8 cellular contexts compared by ENCODE assay signal in the genomic region with DNA sequence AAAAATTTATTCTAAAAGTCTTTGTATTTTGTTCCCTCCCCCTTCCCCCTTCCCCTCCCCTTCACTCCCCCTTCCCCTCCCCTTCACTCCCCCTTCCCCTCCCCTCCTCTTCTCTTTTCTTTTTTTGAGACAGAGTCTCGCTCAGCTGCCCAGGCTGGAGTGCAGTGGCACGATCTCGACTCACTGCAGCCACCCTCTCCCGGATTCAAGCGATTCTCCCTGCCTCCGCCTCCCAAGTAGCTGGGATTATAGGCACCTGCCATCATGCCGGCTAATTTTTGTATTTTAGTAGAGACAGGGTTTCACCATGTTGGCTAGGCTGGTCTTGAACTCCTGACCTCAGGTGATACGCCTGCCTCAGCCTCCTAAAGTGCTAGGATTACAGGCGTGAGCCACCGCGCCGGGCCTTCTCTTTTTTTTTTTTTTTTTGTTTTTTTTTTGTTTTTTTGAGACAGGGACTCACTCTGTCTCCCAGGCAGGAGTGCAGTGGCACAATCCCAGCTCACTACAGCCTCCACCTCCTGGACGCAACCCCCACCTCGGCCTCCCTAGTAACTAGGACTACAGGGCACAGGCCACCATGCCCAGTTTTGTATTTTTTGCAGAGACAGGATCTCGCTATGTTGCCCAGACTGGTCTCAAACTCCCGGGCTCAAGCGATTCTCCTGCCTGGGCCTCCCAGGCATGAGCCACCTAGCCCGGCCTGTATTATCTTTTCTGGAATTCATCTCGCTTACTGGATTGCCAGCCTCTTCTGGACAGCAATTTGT. TPM values are rescaled to one million over a fixed set of nuclear protein-coding genes. Genes with fewer than 3 reads are reported as not detected.
DNase-seq lines count a peak whose midpoint lies in the region; ATAC-seq and TF ChIP-seq lines count a peak whose summit lies in the region.

No MANE protein-coding gene starts in this region.

- no peaks in the 10 kb centered on the region for H3K27me3 ChIP-seq in smooth muscle cell (ENCODE audit: low read depth)

- H3F3A ChIP-seq in smooth muscle cell (ENCODE audit: low read depth): no peaks in the 10 kb centered on the region

- no peaks in the 10 kb centered on the region for H3K36me3 ChIP-seq in smooth muscle cell (ENCODE audit: low read depth)

- H3K4me2 ChIP-seq in smooth muscle cell: peak overlapping the region; percentile 85

- no peak for TF ChIP-seq CTCF in VCaP (conservative IDR thresholded peaks at IDR 0.05)
- TF ChIP-seq CTCF in glutamatergic neuron (IDR thresholded peaks at IDR 0.05; ENCODE audit: partially characterized antibody, unreplicated experiment): no peak
- TF ChIP-seq CTCF in smooth muscle cell (IDR thresholded peaks at IDR 0.05; ENCODE audit: borderline replicate concordance, insufficient read depth, poor library complexity, severe bottlenecking): no peak

- peak overlapping the region; percentile 98 for H3K4me3 Mint-ChIP-seq in glutamatergic neuron (ENCODE audit: unreplicated experiment)

- peaks cover 7% of the 10 kb centered on the region for H3K4me1 Mint-ChIP-seq in glutamatergic neuron (ENCODE audit: low read depth, unreplicated experiment)

- peaks cover 14% of the 10 kb centered on the region for H3K4me1 ChIP-seq in smooth muscle cell (ENCODE audit: low read depth)

- H3K36me3 Mint-ChIP-seq in glutamatergic neuron (ENCODE audit: unreplicated experiment): no peaks in the 10 kb centered on the region

- no peak for ATAC-seq in GM18870 (IDR thresholded peaks at IDR 0.05; ENCODE audit: unreplicated experiment)

- DNase-seq in NCI-H1436 (lab: John Stamatoyannopoulos, UW): peak; percentile 5
- no peak for DNase-seq in NCI-H1436 treated with DMSO at 0.1 percent for 48 hours (lab: John Stamatoyannopoulos, UW)
- no peak for DNase-seq in glutamatergic neuron
- DNase-seq in smooth muscle cell (lab: John Stamatoyannopoulos, UW; ENCODE audit: unreplicated experiment): no peak
- DNase-seq in DMS 273 (lab: John Stamatoyannopoulos, UW; ENCODE audit: unreplicated experiment): no peak
- DNase-seq in epidermal melanocyte (ENCODE audit: insufficient read length, low spot score): no peak

- H3K9me3 ChIP-seq in smooth muscle cell (replicated peaks; ENCODE audit: low read depth): no peaks in the 10 kb centered on the region

- H3K79me2 ChIP-seq in smooth muscle cell (ENCODE audit: low read depth): peaks cover 16% of the 10 kb centered on the region

- no peaks in the 10 kb centered on the region for H4K20me1 ChIP-seq in smooth muscle cell (ENCODE audit: low read depth)

- H3K27me3 Mint-ChIP-seq in glutamatergic neuron (ENCODE audit: unreplicated experiment): peaks cover 2% of the 10 kb centered on the region

- peaks cover 3% of the 10 kb centered on the region for H3K9me3 Mint-ChIP-seq in glutamatergic neuron (ENCODE audit: unreplicated experiment)

- peak overlapping the region; percentile 68 for H3K4me3 ChIP-seq in smooth muscle cell

- peak overlapping the region; percentile 97 for H2AFZ ChIP-seq in smooth muscle cell (ENCODE audit: low read depth)

- no peak overlapping the region for H3K9ac ChIP-seq in smooth muscle cell (ENCODE audit: low read depth)

- WGBS in smooth muscle cell (ENCODE audit: low lambda C conversion rate): 93% methylated on average over 18 of the region's 19 CpGs

- peak overlapping the region; percentile 95 for H3K27ac ChIP-seq in VCaP
- H3K27ac ChIP-seq in smooth muscle cell (ENCODE audit: low read depth): no peak overlapping the region

- H3K27ac Mint-ChIP-seq in glutamatergic neuron (ENCODE audit: unreplicated experiment): peak overlapping the region; percentile 38

RNA-seq across cellular contexts. Expression of gene AFG1L, which starts 1.1 kb away (rescaled TPM):
- 9.4 TPM for total RNA-seq in glutamatergic neuron (ENCODE audit: unreplicated experiment)
- total RNA-seq in smooth muscle cell: 4.1 and 5.7 TPM in 2 replicates
- polyA plus RNA-seq in smooth muscle cell: 4.0 and 4.2 TPM in 2 replicates

RNA-seq across cellular contexts. Expression of gene SNX3, which starts 32.9 kb away (rescaled TPM):
- total RNA-seq in glutamatergic neuron (ENCODE audit: unreplicated experiment) (66.2 TPM), smooth muscle cell (260 and 299 TPM in 2 replicates)
- 229 and 230 TPM in 2 replicates for polyA plus RNA-seq in smooth muscle cell
